In genomic region chr6:89611666-89612065, GRCh38 we compare ENCODE assay signal across 20 cellular contexts. TPM values are rescaled to one million over a fixed set of nuclear protein-coding genes. Genes with fewer than 3 reads are reported as not detected.
DNase-seq lines count a peak whose midpoint lies in the region; ATAC-seq and TF ChIP-seq lines count a peak whose summit lies in the region.
"Had no signal": no experiment of that assay in that cellular context is flagged by ENCODE, and none has a peak within 500 bp of the region (broad histone marks: within the 10 kb centered on the region; RNA-seq: fewer than 3 reads in every experiment).

No MANE protein-coding gene starts in this region.

- no peak overlapping the region for H3K9ac ChIP-seq in MM.1S (ENCODE audit: low read length)
- no peak overlapping the region for H3K9ac ChIP-seq in mesenchymal stem cell (ENCODE audit: low read length)

- H3K4me2 ChIP-seq in MM.1S (ENCODE audit: low read depth, low read length) (peak overlapping the region; percentile 34; the same call in 1 of the 2 replicates), mesenchymal stem cell (ENCODE audit: low read length, poor library complexity, severe bottlenecking) (no peak overlapping the region)

- no peak overlapping the region for H2BK12ac ChIP-seq in mesenchymal stem cell (ENCODE audit: low read length in 2 of 2)

- no peak overlapping the region for H4K8ac ChIP-seq in mesenchymal stem cell (ENCODE audit: low read length)

- no peak overlapping the region for H3K23ac ChIP-seq in mesenchymal stem cell (ENCODE audit: low read length in 2 of 2)

- DNase-seq in EL (peak; percentile 36), MM.1S (peak; percentile 45), choroid plexus epithelial cell (ENCODE audit: low read depth) (peak; percentile 26), mesenchymal stem cell (peak; percentile 5), H4 (ENCODE audit: low spot score) (no peak)
- DNase-seq: activated naive CD4-positive, alpha-beta T cell treated with anti-CD3 and anti-CD28 coated beads, Interleukin-2, amount 10 ng/mL, durations not matched to agents 7 days and 5 days; CD4-positive, alpha-beta T cell; effector memory CD8-positive, alpha-beta T cell; GOT3; immature natural killer cell; NCI-H1092 treated with DMSO at 0.1 percent for 48 hours; NCI-H748 treated with DMSO at 0.1 percent for 48 hours; stimulated activated CD4-positive, alpha-beta T cell treated with anti-CD3 and anti-CD28 coated beads, Interleukin-4, amount 100 ng/mL, for 1 hour; stimulated activated CD8-positive, alpha-beta memory T cell treated with anti-CD3 and anti-CD28 coated beads, Interleukin-4, amount 100 ng/mL, for 48 hours; T-helper 1 cell; testis had no signal

- H2BK5ac ChIP-seq in mesenchymal stem cell (ENCODE audit: low read depth, low read length, poor library complexity, severe bottlenecking): no peak overlapping the region

- no peak overlapping the region for H3K18ac ChIP-seq in mesenchymal stem cell (ENCODE audit: low read depth in 1 of 2, low read length in 2 of 2)

- H3K27me3 ChIP-seq in MM.1S (replicated peaks; ENCODE audit: insufficient read depth, low read length): no peaks in the 10 kb centered on the region
- no peaks in the 10 kb centered on the region for H3K27me3 ChIP-seq in mesenchymal stem cell (ENCODE audit: control insufficient read depth in 1 of 2, insufficient read depth in 1 of 2, low read length in 2 of 2)
- H3K27me3 ChIP-seq: breast epithelium, testis had no signal

- H3K9me3 ChIP-seq in MM.1S (replicated peaks; ENCODE audit: insufficient read depth, low read length) (no peaks in the 10 kb centered on the region), mesenchymal stem cell (ENCODE audit: control insufficient read depth, low read length) (no peaks in the 10 kb centered on the region)
- H3K9me3 ChIP-seq: breast epithelium, testis had no signal

- H3K4me3 ChIP-seq in MM.1S (ENCODE audit: low read length): no peak overlapping the region; the same call in 1 of the 2 replicates
- no peak overlapping the region for H3K4me3 ChIP-seq in choroid plexus epithelial cell (ENCODE audit: low read depth, low read length)
- H3K4me3 ChIP-seq in mesenchymal stem cell (ENCODE audit: insufficient read depth in 1 of 2, low read depth in 1 of 2, low read length in 2 of 2): no peak overlapping the region
- H3K4me3 ChIP-seq: breast epithelium, testis had no signal

- no peaks in the 10 kb centered on the region for H4K20me1 ChIP-seq in MM.1S (ENCODE audit: insufficient read depth, low read length)

- H3K4ac ChIP-seq in mesenchymal stem cell (ENCODE audit: low read depth in 1 of 2, low read length in 2 of 2): no peak overlapping the region

- peaks cover 23% of the 10 kb centered on the region for H3K4me1 ChIP-seq in MM.1S (ENCODE audit: low read length)
- peaks cover 2% of the 10 kb centered on the region for H3K4me1 ChIP-seq in mesenchymal stem cell (ENCODE audit: control insufficient read depth, insufficient read depth, low read depth, low read length)
- H3K4me1 ChIP-seq: breast epithelium, testis had no signal

- no peaks in the 10 kb centered on the region for H3K79me2 ChIP-seq in MM.1S (ENCODE audit: low read length)

- H3K36me3 ChIP-seq in MM.1S (replicated peaks; ENCODE audit: insufficient read depth, low read length) (no peaks in the 10 kb centered on the region), mesenchymal stem cell (ENCODE audit: control insufficient read depth in 1 of 2, insufficient read depth in 2 of 2, low read depth in 1 of 2, low read length in 2 of 2) (no peaks in the 10 kb centered on the region)

- no peak overlapping the region for H2AK5ac ChIP-seq in mesenchymal stem cell (ENCODE audit: low read length, severe bottlenecking)

- H2BK120ac ChIP-seq in mesenchymal stem cell (ENCODE audit: low read depth, low read length): no peak overlapping the region

- H3F3A ChIP-seq in MM.1S (ENCODE audit: insufficient read depth, low read length): peaks cover 3% of the 10 kb centered on the region; the same call in 1 of the 2 replicates

- H3K79me1 ChIP-seq in mesenchymal stem cell (replicated peaks; ENCODE audit: low read length, poor library complexity, severe bottlenecking): no peaks in the 10 kb centered on the region

- no peak overlapping the region for H3K14ac ChIP-seq in mesenchymal stem cell (ENCODE audit: low read length in 2 of 2)

- no peak for TF ChIP-seq CTCF in MM.1S (IDR thresholded peaks at IDR 0.05; ENCODE audit: low read length)
- no peak for TF ChIP-seq CTCF in choroid plexus epithelial cell (conservative IDR thresholded peaks at IDR 0.05; ENCODE audit: low read depth, low read length)

- no peak for ATAC-seq in HG02884 (IDR thresholded peaks at IDR 0.05; ENCODE audit: unreplicated experiment)
- ATAC-seq in GM18502 (IDR thresholded peaks at IDR 0.05; ENCODE audit: poor library complexity, unreplicated experiment): no peak
- ATAC-seq: activated CD4-positive, CD25-positive, alpha-beta regulatory T cell treated with anti-CD3 and anti-CD28 coated beads, Interleukin-2, amount 50 U/mL, for 24 hours; effector memory CD8-positive, alpha-beta T cell had no signal

- H3K27ac ChIP-seq in MM.1S (ENCODE audit: low read length) (peak overlapping the region; percentile 0; the same call in 1 of the 2 replicates), mesenchymal stem cell (ENCODE audit: low read length, poor library complexity, severe bottlenecking) (no peak overlapping the region)
- H3K27ac ChIP-seq: breast epithelium, testis had no signal

- H3K9me2 ChIP-seq in MM.1S (replicated peaks; ENCODE audit: insufficient read depth, low read length): no peaks in the 10 kb centered on the region

- H2BK15ac ChIP-seq in mesenchymal stem cell (ENCODE audit: low read depth, poor library complexity, severe bottlenecking): no peak overlapping the region

- H4K91ac ChIP-seq in mesenchymal stem cell (ENCODE audit: low read length): no peak overlapping the region

- H2AFZ ChIP-seq in MM.1S (ENCODE audit: low read length): peak overlapping the region; percentile 14; the same call in 1 of the 2 replicates
- H2AFZ ChIP-seq in mesenchymal stem cell (ENCODE audit: low read depth, low read length): no peak overlapping the region

RNA-seq across cellular contexts. Expression of gene LYRM2, which starts 26.9 kb away (rescaled TPM):
- polyA plus RNA-seq in mesenchymal stem cell (2013, experiment 1 of 2): 72.2 TPM
- polyA plus RNA-seq in mesenchymal stem cell (2013, experiment 2 of 2): 75.8 TPM
- total RNA-seq in H4 (2014; rRNA removed; shearing (Covaris generic)): 8.4 and 15.8 TPM in 2 replicates
